ENCODE assay signal across 8 cellular contexts in genomic region chr11:70467196-70468085, GRCh38.
DNase-seq lines count a peak whose midpoint lies in the region; ATAC-seq and TF ChIP-seq lines count a peak whose summit lies in the region.

No MANE protein-coding gene starts in this region.

- CTCF ChIA-PET in activated CD8-positive, alpha-beta T cell treated with anti-CD3 and anti-CD28 coated beads for 36 hours (lab: Charles Lee): interaction anchor here (0.7 to 3.1 kb wide), 5 partner anchors 9 to 289 kb away, joined by 3 to 13 read pairs (median 5); no protein-coding TSS in a partner anchor

- H3K4me3 Mint-ChIP-seq in activated CD8-positive, alpha-beta T cell treated with anti-CD3 and anti-CD28 coated beads for 36 hours: no peak overlapping the region
- no peak overlapping the region for H3K4me3 Mint-ChIP-seq in osteocyte (ENCODE audit: unreplicated experiment)

- no peaks in the 10 kb centered on the region for H3K9me3 Mint-ChIP-seq in activated CD8-positive, alpha-beta T cell treated with anti-CD3 and anti-CD28 coated beads for 36 hours
- H3K9me3 Mint-ChIP-seq in osteocyte (ENCODE audit: unreplicated experiment): no peaks in the 10 kb centered on the region

- peak; percentile 67 for ATAC-seq in activated CD8-positive, alpha-beta T cell treated with anti-CD3 and anti-CD28 coated beads for 36 hours
- no peak for ATAC-seq in foreskin keratinocyte
- ATAC-seq in HG02870 (IDR thresholded peaks at IDR 0.05; ENCODE audit: unreplicated experiment): no peak
- ATAC-seq in GM21717 (IDR thresholded peaks at IDR 0.05; ENCODE audit: unreplicated experiment): no peak

- H3K27ac ChIP-seq in foreskin keratinocyte: no peak overlapping the region

- H3K27me3 ChIP-seq in GM06990 (replicated peaks; ENCODE audit: control insufficient read depth, insufficient read depth, low read length): no peaks in the 10 kb centered on the region; the same call in none of the 2 replicates
- H3K27me3 ChIP-seq in foreskin keratinocyte: no peaks in the 10 kb centered on the region

- POLR2A ChIA-PET in activated CD8-positive, alpha-beta T cell treated with anti-CD3 and anti-CD28 coated beads for 36 hours (lab: Charles Lee): no interaction called here

- H3K36me3 Mint-ChIP-seq in activated CD8-positive, alpha-beta T cell treated with anti-CD3 and anti-CD28 coated beads for 36 hours (ENCODE audit: low read depth): no peaks in the 10 kb centered on the region
- no peaks in the 10 kb centered on the region for H3K36me3 Mint-ChIP-seq in osteocyte (ENCODE audit: unreplicated experiment)

- DNase-seq in A172 (ENCODE audit: low spot score) (peak; percentile 52), GM06990 (ENCODE audit: extremely low read depth, insufficient read length) (no peak), NCI-H1694 (lab: John Stamatoyannopoulos, UW) (peak; percentile 72), foreskin keratinocyte (peak in 1 of 2 donors; percentile 19), osteocyte (ENCODE audit: extremely low spot score, unreplicated experiment) (no peak)
- peak; percentile 78 for DNase-seq in activated CD8-positive, alpha-beta T cell treated with anti-CD3 and anti-CD28 coated beads for 36 hours

- H3K27me3 Mint-ChIP-seq in activated CD8-positive, alpha-beta T cell treated with anti-CD3 and anti-CD28 coated beads for 36 hours: peaks cover 8% of the 10 kb centered on the region
- H3K27me3 Mint-ChIP-seq in osteocyte (ENCODE audit: unreplicated experiment): peaks cover 19% of the 10 kb centered on the region

- H3K4me1 ChIP-seq in foreskin keratinocyte: no peaks in the 10 kb centered on the region

- no peaks in the 10 kb centered on the region for H3K4me1 Mint-ChIP-seq in activated CD8-positive, alpha-beta T cell treated with anti-CD3 and anti-CD28 coated beads for 36 hours (ENCODE audit: low read depth)
- H3K4me1 Mint-ChIP-seq in osteocyte (ENCODE audit: unreplicated experiment): no peaks in the 10 kb centered on the region

- peak; percentile 87 for TF ChIP-seq CTCF in GM06990 (IDR thresholded peaks at IDR 0.05; ENCODE audit: insufficient read depth, low read length, poor library complexity, severe bottlenecking)
- peak; percentile 87 for TF ChIP-seq CTCF in activated CD8-positive, alpha-beta T cell treated with anti-CD3 and anti-CD28 coated beads for 36 hours (IDR thresholded peaks at IDR 0.05)
- peak; percentile 91 for TF ChIP-seq CTCF in foreskin keratinocyte (conservative IDR thresholded peaks at IDR 0.05)
- peak; percentile 91 for TF ChIP-seq CTCF in osteocyte (IDR thresholded peaks at IDR 0.05)

- no peaks in the 10 kb centered on the region for H3K36me3 ChIP-seq in GM06990 (ENCODE audit: control insufficient read depth, insufficient read depth, low read length)

- H3K27ac Mint-ChIP-seq in activated CD8-positive, alpha-beta T cell treated with anti-CD3 and anti-CD28 coated beads for 36 hours: no peak overlapping the region
- H3K27ac Mint-ChIP-seq in osteocyte (ENCODE audit: unreplicated experiment): no peak overlapping the region

- intact Hi-C loops in activated CD8-positive, alpha-beta T cell treated with anti-CD3 and anti-CD28 coated beads for 36 hours (cut with micrococcal nuclease): loop anchor here (2.0 kb wide), 1 partner anchor 287 kb away; no protein-coding TSS in a partner anchor

- no peak overlapping the region for H3K4me3 ChIP-seq in GM06990 (replicated peaks; ENCODE audit: low read depth, low read length)

Comparison
In these comparisons a context has a peak if more than half of its experiments do, and no peak if none do; other contexts are left out.
1. DNase-seq: peak in A172 (single experiment), NCI-H1694 (single experiment) and activated CD8-positive, alpha-beta T cell treated with anti-CD3 and anti-CD28 coated beads for 36 hours (single experiment); none in GM06990 (single experiment) and osteocyte (single experiment).
2. Peak in every context shown above with its lines, with median percentiles within 50 percentile points of each other: CTCF ChIP-seq.